ENCODE assay signal across 22 cellular contexts in the genomic region with DNA sequence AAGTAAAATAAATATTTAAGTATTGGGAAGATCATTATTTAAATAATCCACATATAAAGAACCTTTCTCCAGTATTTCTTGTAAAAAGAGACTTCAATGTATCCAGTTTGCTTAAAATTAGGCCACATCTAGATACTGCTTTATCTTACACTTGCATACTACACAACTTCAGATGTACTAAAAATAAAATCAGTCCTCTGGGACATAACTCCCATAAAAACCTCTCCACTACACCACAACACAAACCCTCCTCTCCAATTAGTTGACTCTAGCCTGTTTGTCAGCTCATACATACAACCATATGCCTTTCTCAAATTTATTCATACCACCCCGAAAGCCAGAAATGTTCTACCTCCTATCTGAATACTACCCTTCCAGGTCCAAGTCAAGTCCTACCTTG. TPM values are rescaled to one million over a fixed set of nuclear protein-coding genes. Genes with fewer than 3 reads are reported as not detected.
A peak's percentile ranks its signal among the peaks of the same experiment; 100 is the strongest.
DNase-seq lines count a peak whose midpoint lies in the region; ATAC-seq, FAIRE-seq and TF ChIP-seq lines count a peak whose summit lies in the region.
"Had no signal": no experiment of that assay in that cellular context is flagged by ENCODE, and none has a peak within 500 bp of the region (broad histone marks: within the 10 kb centered on the region; RNA-seq: fewer than 3 reads in every experiment).

No MANE protein-coding gene starts in this region.

- FAIRE-seq in K562 (lab: Jason Lieb, UNC), result no peak
- FAIRE-seq: A204.1, GM12878 had no signal

- in situ Hi-C loops in K562 (cut with MboI), result no loop called here

- no peaks in the 10 kb centered on the region for H3K9me1 ChIP-seq in K562 (ENCODE audit: control insufficient read depth, insufficient read depth, low read length)

- CTCF ChIA-PET in HEK293 (lab: Yijun Ruan, JAX) (no interaction called here), K562 (lab: Yijun Ruan, JAX; ENCODE audit: low intra/inter-chr PET ratio) (no interaction called here)

- intact Hi-C loops in K562 (cut with micrococcal nuclease), result no loop called here
- intact Hi-C loops in sigmoid colon (cut with DNase I), result no loop called here

- no peaks in the 10 kb centered on the region for H3K9me3 Mint-ChIP-seq in activated naive CD8-positive, alpha-beta T cell (ENCODE audit: low read depth)
- no peaks in the 10 kb centered on the region for H3K9me3 Mint-ChIP-seq in activated naive CD8-positive, alpha-beta T cell treated with anti-CD3 and anti-CD28 coated beads for 36 hours

- H3K4me1 ChIP-seq in HEK293 (ENCODE audit: control insufficient read depth, insufficient read depth, low read length) (0 out of 2 replicates have a peak, but pooled peaks cover 2% of the 10 kb centered on the region), K562 (replicated peaks in 1 of 2; ENCODE audit: control insufficient read depth in 2 of 2, insufficient read depth in 2 of 2, low read length in 2 of 2) (peaks cover 0 to 2% of the 10 kb centered on the region in 2 experiments; a peak in 3 of 5 replicates), sigmoid colon (peaks cover 0 to 76% (median 61%) of the 10 kb centered on the region in 4 donors)
- H3K4me1 ChIP-seq: Peyer's patch had no signal

- no peak for TF ChIP-seq CTCF in HEK293 (tag by site-specific recombination; IDR thresholded peaks at IDR 0.05)
- no peak for TF ChIP-seq CTCF in K562 (IDR thresholded peaks at IDR 0.05 in 2 of 3, conservative IDR thresholded peaks at IDR 0.05 in 1 of 3; ENCODE audit: insufficient read depth in 2 of 3, low read depth in 1 of 3, low read length in 3 of 3)
- TF ChIP-seq CTCF in sigmoid colon (IDR thresholded peaks at IDR 0.05), result no peak

- H3K4me3 ChIP-seq in HEK293 (ENCODE audit: low read depth, low read length) (no peak overlapping the region), K562 (no peak overlapping the region), sigmoid colon (no peak overlapping the region)
- H3K4me3 ChIP-seq: BLaER1 treated with 17β-estradiol and CSF1 and Interleukin-3, amounts not matched to agents 10 nM and 100 nM; GM12878; Peyer's patch had no signal

- H3K36me3 Mint-ChIP-seq in activated naive CD8-positive, alpha-beta T cell, result peaks cover 12% of the 10 kb centered on the region
- H3K36me3 Mint-ChIP-seq in activated naive CD8-positive, alpha-beta T cell treated with anti-CD3 and anti-CD28 coated beads for 36 hours, result peaks cover 14% of the 10 kb centered on the region

- ATAC-seq in K562 (peak; percentile 29; the same call in 1 of the 3 replicates), GM21360 (IDR thresholded peaks at IDR 0.05; ENCODE audit: unreplicated experiment) (no peak)
- ATAC-seq: GM12878 had no signal

- TF ChIP-seq EP300 in K562 (IDR thresholded peaks at IDR 0.05; ENCODE audit: low read length), result no peak
- no peak for TF ChIP-seq EP300 in sigmoid colon (IDR thresholded peaks at IDR 0.05)

- no peak overlapping the region for H3K4me3 Mint-ChIP-seq in activated naive CD8-positive, alpha-beta T cell
- H3K4me3 Mint-ChIP-seq in activated naive CD8-positive, alpha-beta T cell treated with anti-CD3 and anti-CD28 coated beads for 36 hours, result no peak overlapping the region

- TF ChIP-seq POLR2A in K562 (conservative IDR thresholded peaks at IDR 0.05), result no peak
- TF ChIP-seq POLR2A in sigmoid colon (IDR thresholded peaks at IDR 0.05), result no peak

- H3K9me3 ChIP-seq in HEK293 (ENCODE audit: control insufficient read depth, insufficient read depth, low read depth, low read length) (no peaks in the 10 kb centered on the region), K562 (replicated peaks; ENCODE audit: control insufficient read depth, insufficient read depth, low read depth, low read length) (no peaks in the 10 kb centered on the region), sigmoid colon (no peaks in the 10 kb centered on the region)
- H3K9me3 ChIP-seq: BLaER1 treated with 17β-estradiol and CSF1 and Interleukin-3, amounts not matched to agents 10 nM and 100 nM; Peyer's patch had no signal

- H4K20me1 ChIP-seq in K562 (replicated peaks; ENCODE audit: control insufficient read depth, insufficient read depth, low read length), result no peaks in the 10 kb centered on the region; the same call in 1 of the 2 replicates

- H3K27me3 ChIP-seq in K562 (ENCODE audit: control insufficient read depth in 2 of 2, insufficient read depth in 2 of 2, low read length in 2 of 2) (no peaks in the 10 kb centered on the region), sigmoid colon (no peaks in the 10 kb centered on the region)
- H3K27me3 ChIP-seq: BLaER1 treated with 17β-estradiol and CSF1 and Interleukin-3, amounts not matched to agents 10 nM and 100 nM; Peyer's patch had no signal

- BruUV-seq in K562 (replicated peaks; lab: Mats Ljungman, UMichigan), result no TSS peak

- no peak for DNase-seq in activated naive CD8-positive, alpha-beta T cell treated with anti-CD3 and anti-CD28 coated beads for 36 hours
- DNase-seq in K562 (ENCODE audit: extremely low read depth in 1 of 4, low spot score in 3 of 4), result no peak
- no peak for DNase-seq in sigmoid colon
- DNase-seq in SIG-M5 (lab: John Stamatoyannopoulos, UW), result no peak
- no peak for DNase-seq in kidney tubule cell (ENCODE audit: low spot score)
- DNase-seq: GDM1, GOT3, Karpas-422, MM.1S, NCI-H1105, NCI-H1694, NCI-H2107, NCI-H2227 treated with DMSO at 0.1 percent for 48 hours, NCI-H524, Peyer's patch, SHP77 treated with DMSO at 0.1 percent for 48 hours had no signal

- no peak overlapping the region for H3K9ac ChIP-seq in K562 (ENCODE audit: insufficient read depth in 1 of 2, low read depth in 2 of 2, low read length in 2 of 2)
- H3K9ac ChIP-seq: BLaER1 treated with 17β-estradiol and CSF1 and Interleukin-3, amounts not matched to agents 10 nM and 100 nM had no signal

- H2AFZ ChIP-seq in K562 (ENCODE audit: low read depth, low read length), result no peak overlapping the region

- H3K27me3 Mint-ChIP-seq in activated naive CD8-positive, alpha-beta T cell, result no peaks in the 10 kb centered on the region
- H3K27me3 Mint-ChIP-seq in activated naive CD8-positive, alpha-beta T cell treated with anti-CD3 and anti-CD28 coated beads for 36 hours, result no peaks in the 10 kb centered on the region

- no peak overlapping the region for H3K4me2 ChIP-seq in K562 (ENCODE audit: insufficient read depth, low read length)

- WGBS in K562 (ENCODE audit: insufficient coverage, low coverage, missing lambda C conversion rate), result 75% methylated on average over 1 of the region's 1 CpG
- 96% methylated on average over 1 of the region's 1 CpG for WGBS in sigmoid colon, 2 donors

- no peak overlapping the region for H3K27ac ChIP-seq in HEK293 (ENCODE audit: extremely low read depth, low read depth, low read length)
- 0 out of 3 replicates have a peak overlapping the region, but pooled peaks have one; percentile 32 for H3K27ac ChIP-seq in K562 (ENCODE audit: extremely low read depth, low read depth, low read length)
- H3K27ac ChIP-seq in sigmoid colon, result peak overlapping the region in 3 of 4 donors; percentile 53 to 89 (median 64)
- H3K27ac ChIP-seq: BLaER1 treated with 17β-estradiol and CSF1 and Interleukin-3, amounts not matched to agents 10 nM and 100 nM; Peyer's patch had no signal

- peak overlapping the region; percentile 2 for H3K27ac Mint-ChIP-seq in activated naive CD8-positive, alpha-beta T cell
- H3K27ac Mint-ChIP-seq in activated naive CD8-positive, alpha-beta T cell treated with anti-CD3 and anti-CD28 coated beads for 36 hours, result no peak overlapping the region

- no peak for TF ChIP-seq RAD21 in K562 (CRISPR knock-in tag; conservative IDR thresholded peaks at IDR 0.05 in 1 of 2, IDR thresholded peaks at IDR 0.05 in 1 of 2)

- H3K79me2 ChIP-seq in K562 (ENCODE audit: control insufficient read depth, insufficient read depth, low read length), result peaks cover 72% of the 10 kb centered on the region

- POLR2A ChIA-PET in HEK293 (lab: Yijun Ruan, JAX) (no interaction called here), K562 (lab: Yijun Ruan, JAX) (interaction anchor here (0.7 kb wide), 1 partner anchor 14 kb away, joined by 4 read pairs; no protein-coding TSS in a partner anchor)

- H3K36me3 ChIP-seq in HEK293 (ENCODE audit: control insufficient read depth in 2 of 2, insufficient read depth in 1 of 2, low read length in 2 of 2) (peaks cover 0 to 5% of the 10 kb centered on the region in 2 experiments; a peak in 2 of 3 replicates), K562 (ENCODE audit: control insufficient read depth, insufficient read depth, low read length) (peaks cover 7% of the 10 kb centered on the region), sigmoid colon (no peaks in the 10 kb centered on the region)
- H3K36me3 ChIP-seq: Peyer's patch had no signal

- H3K4me1 Mint-ChIP-seq in activated naive CD8-positive, alpha-beta T cell (ENCODE audit: low read depth), result peaks cover 61% of the 10 kb centered on the region
- peaks cover 55% of the 10 kb centered on the region for H3K4me1 Mint-ChIP-seq in activated naive CD8-positive, alpha-beta T cell treated with anti-CD3 and anti-CD28 coated beads for 36 hours

RNA-seq across cellular contexts. Expression of gene SPOP, which starts 21.6 kb away (rescaled TPM):
- 10 to 100 TPM; 56.6 to 57.7 TPM for total RNA-seq in activated naive CD8-positive, alpha-beta T cell treated with anti-CD3 and anti-CD28 coated beads for 36 hours
- 52.8 and 102 TPM in 2 replicates for total RNA-seq in K562 (2011; cell fraction: chromatin; rRNA removed; ENCODE audit: low replicate concordance)
- total RNA-seq in K562 (2011; cell fraction: nucleolus; rRNA removed), result 29.2 and 35.5 TPM in 2 replicates
- total RNA-seq in K562 (2011; cell fraction: nucleoplasm; rRNA removed), result 46.6 and 74.1 TPM in 2 replicates
- 34.2 and 46.7 TPM in 2 replicates for total RNA-seq in K562 (2014; rRNA removed)
- 38.5 and 43.0 TPM in 2 replicates for total RNA-seq in K562 (2014; rRNA removed; fragmentation: Illumina TruSeq; extraction: Trizol)
- 39.7 and 40.6 TPM in 2 replicates for total RNA-seq in K562 (2015; rRNA removed; fragmentation: Illumina TruSeq; extraction: Trizol)
- total RNA-seq in K562 (2021), result 52.6 and 52.7 TPM in 2 replicates
- 63.3 and 68.0 TPM in 2 replicates for polyA plus RNA-seq in K562 (2011; rRNA removed)
- 44.2 and 55.4 TPM in 2 replicates for polyA plus RNA-seq in K562 (2011; cell fraction: cytosol; rRNA removed)
- polyA plus RNA-seq in K562 (2011; cell fraction: nucleus; rRNA removed), result 38.3 and 55.5 TPM in 2 replicates
- polyA plus RNA-seq in K562 (2012), result 39.4 and 42.1 TPM in 2 replicates
- 49.7 and 54.7 TPM in 2 replicates for polyA plus RNA-seq in K562 (2014; fragmentation: Illumina TruSeq; extraction: Trizol)
- polyA plus RNA-seq in K562 (2014; fragmentation: Nextera tagmentation; extraction: Ambion mirVana), result 10 to 100 TPM; 39.6 to 65.9 TPM
- 34.4 and 36.1 TPM in 2 replicates for polyA plus RNA-seq in K562 (2014; rRNA removed)
- polyA minus RNA-seq in K562 (2011; rRNA and poly(A)+ RNA removed), result 60.1 and 66.0 TPM in 2 replicates
- polyA minus RNA-seq in K562 (2011; cell fraction: cytosol; rRNA and poly(A)+ RNA removed), result 39.5 and 53.6 TPM in 2 replicates
- polyA minus RNA-seq in K562 (2011; cell fraction: nucleus; rRNA and poly(A)+ RNA removed), result 22.8 and 34.5 TPM in 2 replicates
- 100 to 1,000 TPM; 226 to 332 (median 280) TPM for total RNA-seq in sigmoid colon
- polyA plus RNA-seq in sigmoid colon, result 10 to 100 TPM; 33.0 to 38.9 (median 35.6) TPM

RNA-seq across cellular contexts. Expression of gene SLC35B1, which starts 51.5 kb away (rescaled TPM):
- 10 to 100 TPM; 58.6 to 63.8 TPM for total RNA-seq in activated naive CD8-positive, alpha-beta T cell treated with anti-CD3 and anti-CD28 coated beads for 36 hours
- 115 and 192 TPM in 2 replicates for total RNA-seq in K562 (2011; cell fraction: chromatin; rRNA removed; ENCODE audit: low replicate concordance)
- 145 and 163 TPM in 2 replicates for total RNA-seq in K562 (2011; cell fraction: nucleolus; rRNA removed)
- 170 and 177 TPM in 2 replicates for total RNA-seq in K562 (2011; cell fraction: nucleoplasm; rRNA removed)
- total RNA-seq in K562 (2014; rRNA removed), result 51.4 and 58.8 TPM in 2 replicates
- total RNA-seq in K562 (2014; rRNA removed; fragmentation: Illumina TruSeq; extraction: Trizol), result 76.4 and 77.1 TPM in 2 replicates
- 64.1 and 74.2 TPM in 2 replicates for total RNA-seq in K562 (2015; rRNA removed; fragmentation: Illumina TruSeq; extraction: Trizol)
- total RNA-seq in K562 (2021), result 66.2 and 66.3 TPM in 2 replicates
- 87.9 and 103 TPM in 2 replicates for polyA plus RNA-seq in K562 (2011; rRNA removed)
- polyA plus RNA-seq in K562 (2011; cell fraction: cytosol; rRNA removed), result 75.0 and 110 TPM in 2 replicates
- 141 and 182 TPM in 2 replicates for polyA plus RNA-seq in K562 (2011; cell fraction: nucleus; rRNA removed)
- polyA plus RNA-seq in K562 (2012), result 67.9 and 71.4 TPM in 2 replicates
- 70.7 and 71.3 TPM in 2 replicates for polyA plus RNA-seq in K562 (2014; fragmentation: Illumina TruSeq; extraction: Trizol)
- 10 to 100 TPM; 62.0 to 64.4 TPM for polyA plus RNA-seq in K562 (2014; fragmentation: Nextera tagmentation; extraction: Ambion mirVana)
- polyA plus RNA-seq in K562 (2014; rRNA removed), result 53.4 and 54.3 TPM in 2 replicates
- polyA minus RNA-seq in K562 (2011; rRNA and poly(A)+ RNA removed), result 58.8 and 75.1 TPM in 2 replicates
- polyA minus RNA-seq in K562 (2011; cell fraction: cytosol; rRNA and poly(A)+ RNA removed), result 43.5 and 45.8 TPM in 2 replicates
- 41.2 and 65.6 TPM in 2 replicates for polyA minus RNA-seq in K562 (2011; cell fraction: nucleus; rRNA and poly(A)+ RNA removed)
- 10 to 100 TPM; 13.0 to 34.9 (median 20.0) TPM for total RNA-seq in sigmoid colon
- 10 to 100 TPM; 24.0 to 59.7 (median 26.6) TPM for polyA plus RNA-seq in sigmoid colon
